1 cellular context compared by ENCODE assay signal in genomic region chr22:18058770-18059169, GRCh38.
TF ChIP-seq lines count a peak whose summit lies in the region.

No MANE protein-coding gene starts in this region.

TF ChIP-seq in IMR-90, 13 proteins besides CTCF, POLR2A, EP300 and RAD21:
- no peak for TF ChIP-seq RCOR1 (IDR thresholded peaks at IDR 0.05; ENCODE audit: insufficient replicate concordance, low read length)
- TF ChIP-seq, protein P1, sequence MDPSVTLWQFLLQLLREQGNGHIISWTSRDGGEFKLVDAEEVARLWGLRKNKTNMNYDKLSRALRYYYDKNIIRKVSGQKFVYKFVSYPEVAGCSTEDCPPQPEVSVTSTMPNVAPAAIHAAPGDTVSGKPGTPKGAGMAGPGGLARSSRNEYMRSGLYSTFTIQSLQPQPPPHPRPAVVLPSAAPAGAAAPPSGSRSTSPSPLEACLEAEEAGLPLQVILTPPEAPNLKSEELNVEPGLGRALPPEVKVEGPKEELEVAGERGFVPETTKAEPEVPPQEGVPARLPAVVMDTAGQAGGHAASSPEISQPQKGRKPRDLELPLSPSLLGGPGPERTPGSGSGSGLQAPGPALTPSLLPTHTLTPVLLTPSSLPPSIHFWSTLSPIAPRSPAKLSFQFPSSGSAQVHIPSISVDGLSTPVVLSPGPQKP (IDR thresholded peaks at IDR 0.05; ENCODE audit: borderline replicate concordance, low read depth, low read length) = no peak
- TF ChIP-seq NFE2L2 (IDR thresholded peaks at IDR 0.05; ENCODE audit: low read depth, low read length) = no peak
- TF ChIP-seq MAZ (IDR thresholded peaks at IDR 0.05; ENCODE audit: borderline replicate concordance, low read depth, low read length) = no peak
- TF ChIP-seq FOS (IDR thresholded peaks at IDR 0.05; ENCODE audit: low read depth, low read length) = no peak
- TF ChIP-seq BHLHE40 (IDR thresholded peaks at IDR 0.05; ENCODE audit: low read depth, low read length) = no peak
- no peak for TF ChIP-seq USF2 (IDR thresholded peaks at IDR 0.05; ENCODE audit: low read depth, low read length)
- TF ChIP-seq RFX5 (IDR thresholded peaks at IDR 0.05; ENCODE audit: low read depth, low read length) = no peak
- TF ChIP-seq CEBPB (IDR thresholded peaks at IDR 0.05; ENCODE audit: low read depth, low read length) = no peak
- no peak for TF ChIP-seq SMC3 (IDR thresholded peaks at IDR 0.05; ENCODE audit: low read depth, low read length)
- no peak for TF ChIP-seq MXI1 (IDR thresholded peaks at IDR 0.05; ENCODE audit: borderline replicate concordance, low read depth, low read length)
- no peak for TF ChIP-seq MAFK (IDR thresholded peaks at IDR 0.05; ENCODE audit: low read depth, low read length)
- TF ChIP-seq CHD1 (IDR thresholded peaks at IDR 0.05; ENCODE audit: low read depth, low read length) = no peak
